14 cellular contexts compared by ENCODE assay signal in genomic region chr2:128286905-128287779, GRCh38. TPM values are rescaled to one million over a fixed set of nuclear protein-coding genes. Genes with fewer than 3 reads are reported as not detected.
DNase-seq lines count a peak whose midpoint lies in the region; ATAC-seq, FAIRE-seq and TF ChIP-seq lines count a peak whose summit lies in the region.
"Had no signal": no experiment of that assay in that cellular context is flagged by ENCODE, and none has a peak within 500 bp of the region (broad histone marks: within the 10 kb centered on the region; RNA-seq: fewer than 3 reads in every experiment).

No MANE protein-coding gene starts in this region.

- no peak for TF ChIP-seq RAD21 in H1 (IDR thresholded peaks at IDR 0.05 in 1 of 2, conservative IDR thresholded peaks at IDR 0.05 in 1 of 2; ENCODE audit: low read depth in 2 of 2, low read length in 2 of 2)

- no peak for TF ChIP-seq EP300 in H1 (IDR thresholded peaks at IDR 0.05; ENCODE audit: borderline replicate concordance in 1 of 2, low read depth in 2 of 2, low read length in 2 of 2)

- DNase-seq in NT2/D1 (ENCODE audit: low read depth, low spot score) (no peak), H1 (ENCODE audit: low read depth in 1 of 2, low spot score in 2 of 2) (no peak), right lobe of liver (peak in 2 of 3 donors; percentile 13 to 37), spleen (peak; percentile 70), NCI-H1105 (lab: John Stamatoyannopoulos, UW) (no peak), NCI-H2029 treated with DMSO at 0.1 percent for 48 hours (lab: John Stamatoyannopoulos, UW) (no peak)
- DNase-seq: DMS79 treated with DMSO at 0.1 percent for 48 hours, KBM-7, NCI-H1436, NCI-H1930, NCI-H526, Peyer's patch had no signal

- ATAC-seq in right lobe of liver (no peak), HG02571 (IDR thresholded peaks at IDR 0.05; ENCODE audit: unreplicated experiment) (no peak)

- TF ChIP-seq POLR2A in H1 (IDR thresholded peaks at IDR 0.05; ENCODE audit: control extremely low read depth in 1 of 2, low read depth in 2 of 2, low read length in 2 of 2) (no peak), right lobe of liver (IDR thresholded peaks at IDR 0.05) (no peak), spleen (IDR thresholded peaks at IDR 0.05) (no peak)

- POLR2A ChIA-PET in H1 (lab: Charles Lee; ENCODE audit: partially characterized antibody), result interaction anchor here (0.5 to 1.8 kb wide), 6 partner anchors 9 to 213 kb away, joined by 3 to 4 read pairs (median 3); no protein-coding TSS in a partner anchor

- no peak overlapping the region for H2BK5ac ChIP-seq in H1 (ENCODE audit: low read depth, low read length)

- H4K5ac ChIP-seq in H1 (ENCODE audit: insufficient read length, low read depth, low read length), result no peak overlapping the region

- peaks cover 38% of the 10 kb centered on the region for H3K79me1 ChIP-seq in H1 (ENCODE audit: low read depth, low read length)

- no peak overlapping the region for H2BK15ac ChIP-seq in H1 (ENCODE audit: low read length)

- no peak for TF ChIP-seq CTCF in H1 (IDR thresholded peaks at IDR 0.05; ENCODE audit: control extremely low read depth in 1 of 3, insufficient read depth in 1 of 3, low read depth in 1 of 3, low read length in 3 of 3)
- no peak for TF ChIP-seq CTCF in right lobe of liver (IDR thresholded peaks at IDR 0.05)
- no peak for TF ChIP-seq CTCF in spleen (IDR thresholded peaks at IDR 0.05 in 8 of 11, conservative IDR thresholded peaks at IDR 0.05 in 3 of 11)

- no peaks in the 10 kb centered on the region for H3K27me3 ChIP-seq in NT2/D1 (ENCODE audit: insufficient read depth, insufficient read length)
- H3K27me3 ChIP-seq in H1 (replicated peaks in 1 of 4; ENCODE audit: control insufficient read depth in 3 of 4, extremely low read depth in 1 of 4, insufficient read depth in 3 of 4, low read length in 3 of 4), result no peaks in the 10 kb centered on the region
- no peaks in the 10 kb centered on the region for H3K27me3 ChIP-seq in right lobe of liver
- H3K27me3 ChIP-seq in spleen (replicated peaks in 1 of 7), result no peaks in the 10 kb centered on the region
- H3K27me3 ChIP-seq: Peyer's patch had no signal

- H3K36me3 ChIP-seq in NT2/D1 (ENCODE audit: insufficient read depth, insufficient read length, low read length) (peaks cover 75% of the 10 kb centered on the region), H1 (ENCODE audit: control insufficient read depth in 2 of 4, insufficient read depth in 4 of 4, low read length in 3 of 4) (peaks cover 0 to 4% (median 0%) of the 10 kb centered on the region in 4 experiments; a peak in 3 of 8 replicates), right lobe of liver (no peaks in the 10 kb centered on the region), spleen (peaks cover 0 to 40% (median 5%) of the 10 kb centered on the region in 6 donors)

- intact Hi-C loops in right lobe of liver (cut with DNase I), result no loop called here
- intact Hi-C loops in spleen (cut with DNase I; ENCODE audit: low total_unique reads), result no loop called here

- H4K20me1 ChIP-seq in H1 (replicated peaks in 1 of 2; ENCODE audit: control insufficient read depth in 1 of 2, insufficient read depth in 2 of 2, low read length in 2 of 2), result peaks cover 46 to 61% of the 10 kb centered on the region in 2 experiments

- FAIRE-seq in H1 (lab: Jason Lieb, UNC), result no peak

- no peaks in the 10 kb centered on the region for H3K23me2 ChIP-seq in H1 (ENCODE audit: low read depth, low read length)

- no peak overlapping the region for H2BK20ac ChIP-seq in H1 (ENCODE audit: low read length)

- H3K4me1 ChIP-seq in NT2/D1 (ENCODE audit: insufficient read depth, insufficient read length), result peaks cover 54% of the 10 kb centered on the region
- H3K4me1 ChIP-seq in H1 (replicated peaks in 1 of 4; ENCODE audit: control insufficient read depth in 3 of 4, insufficient read depth in 4 of 4, low read length in 3 of 4), result peaks cover 4 to 41% (median 22%) of the 10 kb centered on the region in 4 experiments
- H3K4me1 ChIP-seq in right lobe of liver, result peaks cover 0 to 43% (median 20%) of the 10 kb centered on the region in 4 donors
- peaks cover 37 to 99% (median 91%) of the 10 kb centered on the region in 6 donors for H3K4me1 ChIP-seq in spleen

- WGBS in H1 (ENCODE audit: extremely low coverage in 1 of 2, insufficient coverage in 1 of 2, insufficient read length in 1 of 2, insufficient replicate concordance in 2 of 2, low coverage in 1 of 2, low lambda C conversion rate in 2 of 2, missing lambda C conversion rate in 1 of 2), 2 experiments, result 93% methylated on average over 10 of the region's 12 CpGs; no CpG with 5 or more reads in 1 of the 2 experiments
- 73% methylated on average over 3 of the region's 12 CpGs for WGBS in right lobe of liver (ENCODE audit: insufficient coverage, low coverage, low lambda C conversion rate, missing lambda C conversion rate)
- 83 to 90% (median 87%) methylated on average over 6 to 12 of the region's 12 CpGs for WGBS in spleen, 5 donors

- no peak overlapping the region for H2AFZ ChIP-seq in H1 (ENCODE audit: low read length)

- no peak overlapping the region for H3K14ac ChIP-seq in H1 (ENCODE audit: insufficient read length)

- H3K56ac ChIP-seq in H1 (replicated peaks; ENCODE audit: insufficient read length, low read depth, low read length), result no peak overlapping the region

- no peak overlapping the region for H2AK5ac ChIP-seq in H1 (ENCODE audit: low read depth, low read length)

- H2BK120ac ChIP-seq in H1 (replicated peaks; ENCODE audit: low read depth, low read length), result no peak overlapping the region

- H3K4ac ChIP-seq in H1 (replicated peaks; ENCODE audit: insufficient read length, low read depth, low read length), result no peak overlapping the region

- H4K8ac ChIP-seq in H1 (ENCODE audit: extremely low read depth, insufficient read depth, low read length), result peak overlapping the region; percentile 65; the same call in 1 of the 2 replicates

- H3K27ac ChIP-seq in H1 (ENCODE audit: low read depth, low read length), result no peak overlapping the region; the same call in 1 of the 2 replicates
- peak overlapping the region in 1 of 3 donors; percentile 36 for H3K27ac ChIP-seq in right lobe of liver
- peak overlapping the region in 7 of 8 donors; percentile 15 to 81 (median 62) for H3K27ac ChIP-seq in spleen
- H3K27ac ChIP-seq: C4-2B, Peyer's patch had no signal

- H2BK12ac ChIP-seq in H1 (ENCODE audit: low read depth, low read length), result no peak overlapping the region

- CTCF ChIA-PET in H1 (lab: Charles Lee; ENCODE audit: partially characterized antibody), result interaction anchor here (1.3 to 1.7 kb wide), 2 partner anchors 12 to 18 kb away, joined by 5 to 7 read pairs; no protein-coding TSS in a partner anchor

- H3K4me3 ChIP-seq in NT2/D1 (ENCODE audit: insufficient read length, low read depth) (no peak overlapping the region), H1 (ENCODE audit: extremely low read depth in 1 of 4, insufficient read depth in 2 of 4, low read depth in 3 of 4, low read length in 4 of 4) (no peak overlapping the region), right lobe of liver (no peak overlapping the region), spleen (no peak overlapping the region)
- H3K4me3 ChIP-seq: Peyer's patch had no signal

- H3K18ac ChIP-seq in H1 (ENCODE audit: extremely low read depth, low read length), result no peak overlapping the region

- H3K4me2 ChIP-seq in H1 (ENCODE audit: insufficient read depth in 1 of 2, low read depth in 2 of 2, low read length in 2 of 2), result no peak overlapping the region

- H3K79me2 ChIP-seq in H1 (ENCODE audit: control insufficient read depth in 1 of 2, insufficient read depth in 2 of 2, low read length in 2 of 2), result peaks cover 0 to 87% of the 10 kb centered on the region in 2 experiments; a peak in 2 of 4 replicates

- no peak overlapping the region for H3K23ac ChIP-seq in H1 (ENCODE audit: insufficient read length)

- H3K9me3 ChIP-seq in NT2/D1 (ENCODE audit: insufficient read depth, low read length) (no peaks in the 10 kb centered on the region; the same call in 1 of the 2 replicates), H1 (ENCODE audit: insufficient read depth in 2 of 2, low read depth in 1 of 2, low read length in 1 of 2) (no peaks in the 10 kb centered on the region), right lobe of liver (no peaks in the 10 kb centered on the region), spleen (no peaks in the 10 kb centered on the region)
- H3K9me3 ChIP-seq: Peyer's patch had no signal

- H3K9ac ChIP-seq in NT2/D1 (ENCODE audit: insufficient read length, low read depth) (peak overlapping the region; percentile 7), H1 (replicated peaks in 1 of 4; ENCODE audit: extremely low read depth in 1 of 4, low read depth in 3 of 4, low read length in 3 of 4) (no peak overlapping the region)

- H4K91ac ChIP-seq in H1 (replicated peaks; ENCODE audit: insufficient read length, low read length), result no peak overlapping the region

TF ChIP-seq in H1, 55 proteins besides CTCF, POLR2A, EP300 and RAD21 (continues in another document):
- no peak for TF ChIP-seq BCL11A (IDR thresholded peaks at IDR 0.05; ENCODE audit: low read depth in 2 of 2, low read length in 2 of 2)

RNA-seq across cellular contexts. Expression of gene HS6ST1, which starts 31.5 kb away (rescaled TPM):
- total RNA-seq in H1 (2021; fragmentation: NEBNext Ultra II Directional; extraction: Animal tissue kit (Norgen Biotek cat#: 25700)), result 72.8 and 74.6 TPM in 2 replicates
- 37.4 and 61.3 TPM in 2 replicates for polyA plus RNA-seq in H1 (2011; rRNA removed)
- polyA plus RNA-seq in H1 (2011; cell fraction: cytosol; rRNA removed), result 37.9 TPM
- 51.0 TPM for polyA plus RNA-seq in H1 (2011; cell fraction: nucleus; rRNA removed)
- polyA plus RNA-seq in H1 (2012, experiment 1 of 2), result 44.2 to 60.1 TPM (median 56.3 TPM) in 4 replicates
- 57.3 TPM for polyA plus RNA-seq in H1 (2012, experiment 2 of 2)
- polyA plus RNA-seq in H1 (2013, experiment 1 of 2), result 41.0 TPM
- polyA plus RNA-seq in H1 (2013, experiment 2 of 2), result 45.1 TPM
- 26.9 and 34.9 TPM in 2 replicates for polyA minus RNA-seq in H1 (2011; rRNA and poly(A)+ RNA removed)
- polyA minus RNA-seq in H1 (2011; cell fraction: cytosol; rRNA and poly(A)+ RNA removed), result 49.1 TPM
- polyA minus RNA-seq in H1 (2011; cell fraction: nucleus; rRNA and poly(A)+ RNA removed), result 74.6 TPM
- 10 to 100 TPM; 18.0 to 53.5 (median 31.0) TPM for total RNA-seq in right lobe of liver
- total RNA-seq in spleen, result 10 to 100 TPM; 52.2 to 99.5 (median 66.7) TPM
- 10 to 100 TPM in 1 of 3 donors, 1 to 10 TPM in 2; 7.2 to 24.7 (median 9.2) TPM for polyA plus RNA-seq in spleen

Comparison
In these comparisons a context has a peak if more than half of its experiments do, and no peak if none do; other contexts are left out.
1. DNase-seq: peak in right lobe of liver (2 of 3) and spleen (single experiment); none in NT2/D1 (single experiment), H1 (0 of 2), NCI-H1105 (single experiment) and NCI-H2029 treated with DMSO at 0.1 percent for 48 hours (single experiment).